Comparison of ENCODE assay signal across 11 cellular contexts in the genomic region with DNA sequence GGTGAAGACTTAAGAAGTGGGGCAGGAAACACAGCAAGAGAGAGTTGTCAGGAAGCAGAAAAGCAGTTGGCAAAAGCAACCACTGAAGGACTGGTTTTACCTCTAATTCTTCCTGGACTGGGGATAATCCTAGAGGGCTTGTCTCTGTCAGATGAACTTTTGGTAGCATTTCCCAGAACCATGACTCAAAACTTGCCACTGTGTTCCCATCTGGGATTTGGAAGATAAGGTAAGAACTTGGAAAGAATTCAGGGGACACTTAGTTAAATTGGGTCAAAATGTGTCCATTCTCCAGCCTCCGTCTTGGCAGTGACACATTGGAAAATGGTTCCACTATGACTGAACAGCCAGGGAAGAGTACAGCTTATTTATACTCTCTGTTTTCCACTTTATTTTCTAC.
"Had no signal": no experiment of that assay in that cellular context is flagged by ENCODE, and none has a peak within 500 bp of the region (broad histone marks: within the 10 kb centered on the region; RNA-seq: fewer than 3 reads in every experiment).

No MANE protein-coding gene starts in this region.

- H3K9me3 ChIP-seq: psoas muscle had no signal

- H3K36me3 ChIP-seq: ascending aorta had no signal

- H3K4me1 ChIP-seq: ascending aorta, psoas muscle had no signal

- H3K27ac Mint-ChIP-seq: memory B cell had no signal

- H3K4me3 Mint-ChIP-seq: memory B cell had no signal

- H3K4me1 Mint-ChIP-seq: memory B cell had no signal

- H3K4me3 ChIP-seq: ascending aorta, coronary artery, psoas muscle had no signal

- H3K27me3 ChIP-seq: ascending aorta had no signal

- DNase-seq: activated effector memory CD4-positive, alpha-beta T cell treated with anti-CD3 and anti-CD28 coated beads, Interleukin-2, amount 50 U/mL, for 16 hours; central memory CD4-positive, alpha-beta T cell; effector CD4-positive, alpha-beta T cell; psoas muscle; stimulated activated CD4-positive, alpha-beta T cell treated with anti-CD3 and anti-CD28 coated beads, Interleukin-12 subunit alpha, Interleukin-12 subunit beta, amount 100 ng/mL, for 4 hours; stimulated activated naive CD4-positive, alpha-beta T cell; T-helper 9 cell had no signal

- ATAC-seq: activated naive CD4-positive, alpha-beta T cell treated with anti-CD3 and anti-CD28 coated beads, Interleukin-2, amount 50 U/mL, for 72 hours; psoas muscle had no signal

- H3K27me3 Mint-ChIP-seq: memory B cell had no signal

- H3K27ac ChIP-seq: ascending aorta, psoas muscle had no signal
